In genomic region chr16:1331712-1332617, GRCh38 we compare ENCODE assay signal across 1 cellular context.
A peak's percentile ranks its signal among the peaks of the same experiment; 100 is the strongest.
TF ChIP-seq lines count a peak whose summit lies in the region.

No MANE protein-coding gene starts in this region.

TF ChIP-seq in HepG2, 621 proteins besides CTCF, POLR2A, EP300 and RAD21 (continued from another document and continues in another):
- TF ChIP-seq FOXP1 (IDR thresholded peaks at IDR 0.05) (peak; percentile 77), FOXP1 (CRISPR knock-in tag; IDR thresholded peaks at IDR 0.05) (peak; percentile 89), ZBTB33 (CRISPR knock-in tag; IDR thresholded peaks at IDR 0.05) (no peak), STAG1 (CRISPR knock-in tag; IDR thresholded peaks at IDR 0.05) (no peak; the same call in 1 of the 2 replicates), ZNF607 (CRISPR knock-in tag; IDR thresholded peaks at IDR 0.05; ENCODE audit: borderline replicate concordance) (peak; percentile 69; the same call in 1 of the 2 replicates), ZNF12 (CRISPR knock-in tag; IDR thresholded peaks at IDR 0.05) (peak; percentile 58; the same call in 1 of the 2 replicates), ZNF772 (CRISPR knock-in tag; IDR thresholded peaks at IDR 0.05) (0 out of 2 replicates have a peak, but pooled peaks have one; percentile 28), YEATS4 (CRISPR knock-in tag; IDR thresholded peaks at IDR 0.05; ENCODE audit: borderline replicate concordance) (peak; percentile 30; the same call in 1 of the 2 replicates), ZNF142 (CRISPR knock-in tag; IDR thresholded peaks at IDR 0.05) (0 out of 2 replicates have a peak, but pooled peaks have one; percentile 11), MYPOP (CRISPR knock-in tag; IDR thresholded peaks at IDR 0.05) (peak; percentile 41; the same call in 1 of the 2 replicates), SPEN (CRISPR knock-in tag; IDR thresholded peaks at IDR 0.05; ENCODE audit: low read depth) (peak; percentile 27; the same call in 1 of the 2 replicates), MED1 (CRISPR knock-in tag; IDR thresholded peaks at IDR 0.05) (peak; percentile 34; the same call in 1 of the 2 replicates), ZFP37 (CRISPR knock-in tag; IDR thresholded peaks at IDR 0.05; ENCODE audit: borderline replicate concordance) (no peak), YY1 (IDR thresholded peaks at IDR 0.05; ENCODE audit: insufficient read depth, insufficient replicate concordance, low read depth, low read length) (peak; percentile 14), ZNF383 (CRISPR knock-in tag; IDR thresholded peaks at IDR 0.05; ENCODE audit: borderline replicate concordance) (no peak), ZFY (CRISPR knock-in tag; IDR thresholded peaks at IDR 0.05) (no peak), SAFB2 (CRISPR knock-in tag; IDR thresholded peaks at IDR 0.05; ENCODE audit: borderline replicate concordance, low read depth) (peak; percentile 41; the same call in 1 of the 2 replicates), SP1 (IDR thresholded peaks at IDR 0.05) (no peak), SP1 (CRISPR knock-in tag; IDR thresholded peaks at IDR 0.05) (no peak), ZNF580 (CRISPR knock-in tag; IDR thresholded peaks at IDR 0.05; ENCODE audit: borderline replicate concordance, low read depth) (peak; percentile 30; the same call in 1 of the 2 replicates), ZNF709 (CRISPR knock-in tag; IDR thresholded peaks at IDR 0.05) (peak; percentile 52; the same call in 1 of the 2 replicates), SALL1 (CRISPR knock-in tag; IDR thresholded peaks at IDR 0.05) (peak; percentile 48), ZNF572 (CRISPR knock-in tag; IDR thresholded peaks at IDR 0.05) (0 out of 2 replicates have a peak, but pooled peaks have one; percentile 48), PRDM4 (CRISPR knock-in tag; IDR thresholded peaks at IDR 0.05; ENCODE audit: borderline replicate concordance) (no peak), CHCHD3 (CRISPR knock-in tag; IDR thresholded peaks at IDR 0.05) (no peak), RNF2 (conservative IDR thresholded peaks at IDR 0.05; ENCODE audit: low read depth) (0 out of 2 replicates have a peak, but pooled peaks have one; percentile 20), SIN3A (IDR thresholded peaks at IDR 0.05; ENCODE audit: borderline replicate concordance, low read depth, low read length) (peak; percentile 96), ARNTL (CRISPR knock-in tag; IDR thresholded peaks at IDR 0.05) (0 out of 2 replicates have a peak, but pooled peaks have one; percentile 42), SOX13 (IDR thresholded peaks at IDR 0.05) (no peak), SOX13 (CRISPR knock-in tag; conservative IDR thresholded peaks at IDR 0.05 in 1 of 2, IDR thresholded peaks at IDR 0.05 in 1 of 2) (0 out of 4 replicates have a peak, but pooled peaks of 1 of the 2 experiments have one; percentile 10), ZNF891 (CRISPR knock-in tag; IDR thresholded peaks at IDR 0.05) (0 out of 2 replicates have a peak, but pooled peaks have one; percentile 17), ZNF747 (CRISPR knock-in tag; IDR thresholded peaks at IDR 0.05; ENCODE audit: borderline replicate concordance) (0 out of 2 replicates have a peak, but pooled peaks have one; percentile 53), SRY (CRISPR knock-in tag; IDR thresholded peaks at IDR 0.05) (peak; percentile 42; the same call in 1 of the 2 replicates), SP2 (CRISPR knock-in tag; IDR thresholded peaks at IDR 0.05) (no peak), ZNF687 (CRISPR knock-in tag; IDR thresholded peaks at IDR 0.05) (peak; percentile 70), ETV5 (CRISPR knock-in tag; IDR thresholded peaks at IDR 0.05; ENCODE audit: borderline replicate concordance) (peak; percentile 91), CSRNP1 (CRISPR knock-in tag; IDR thresholded peaks at IDR 0.05) (0 out of 2 replicates have a peak, but pooled peaks have one; percentile 26), MAZ (IDR thresholded peaks at IDR 0.05; ENCODE audit: borderline replicate concordance, low read depth, low read length) (peak; percentile 63; the same call in 1 of the 2 replicates), MAZ (CRISPR knock-in tag; IDR thresholded peaks at IDR 0.05; ENCODE audit: low read depth) (peak; percentile 62; the same call in 1 of the 2 replicates), BCLAF1 (IDR thresholded peaks at IDR 0.05) (no peak)
